Comparison of ENCODE assay signal across 8 cellular contexts in the genomic region with DNA sequence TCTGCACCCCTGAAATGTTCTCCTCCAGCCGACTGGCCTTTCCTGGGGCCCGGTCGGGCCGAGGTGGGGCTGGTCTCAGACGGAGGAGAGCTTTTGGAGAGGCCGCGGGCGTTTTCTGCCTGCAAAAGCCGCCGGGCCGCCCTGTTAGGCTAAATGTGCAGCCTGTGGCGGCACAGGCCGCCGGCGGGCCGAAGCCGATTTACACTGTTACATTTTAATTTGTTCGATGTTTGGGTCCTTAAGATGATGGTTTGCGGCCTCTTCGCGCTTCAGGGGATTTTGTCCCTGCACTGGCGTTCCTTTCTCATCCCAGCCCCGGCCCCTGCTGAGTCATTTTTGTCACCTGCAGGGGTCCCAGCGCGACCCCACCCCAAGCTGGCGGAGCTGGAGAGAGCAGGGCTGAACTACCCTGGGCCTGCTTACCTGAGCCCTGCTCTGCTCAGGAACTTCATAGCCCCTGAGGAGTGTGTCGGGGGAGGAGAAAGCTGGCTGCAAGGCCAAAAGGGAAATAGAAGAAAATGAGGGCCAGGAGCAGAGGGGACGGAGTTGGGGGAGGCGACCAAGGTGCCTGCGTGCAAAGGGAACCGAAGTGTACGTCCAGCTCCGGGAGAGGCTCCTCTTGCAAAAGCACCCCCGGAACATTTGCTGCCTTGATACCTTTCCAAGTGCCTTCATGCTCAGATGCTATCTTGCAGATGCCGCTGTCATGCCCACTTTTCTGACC. TPM values are rescaled to one million over a fixed set of nuclear protein-coding genes. Genes with fewer than 3 reads are reported as not detected.
DNase-seq lines count a peak whose midpoint lies in the region; ATAC-seq, FAIRE-seq and TF ChIP-seq lines count a peak whose summit lies in the region.

No MANE protein-coding gene starts in this region.

- intact Hi-C loops in GM12878 (cut with micrococcal nuclease; ENCODE audit: unreplicated experiment): loop anchor here (5.0 kb wide), 1 partner anchor 84 kb away; a partner anchor contains a TSS

- peaks cover 2% of the 10 kb centered on the region; the same call in 1 of the 2 replicates for H4K20me1 ChIP-seq in GM12878 (ENCODE audit: control insufficient read depth, insufficient read depth)

- peak overlapping the region; percentile 75 for H3K27ac ChIP-seq in GM12878 (ENCODE audit: control insufficient read depth, insufficient read depth)
- peak overlapping the region; percentile 18 to 96 for H3K27ac ChIP-seq in small intestine (ENCODE audit: low read depth in 1 of 2, low read length in 1 of 2)

- H3K79me2 ChIP-seq in GM12878 (ENCODE audit: control insufficient read depth, insufficient read depth, low read length): peaks cover 32% of the 10 kb centered on the region

- H3K4me1 ChIP-seq in GM12878 (ENCODE audit: control insufficient read depth, insufficient read depth, low read length): peaks cover 7% of the 10 kb centered on the region
- H3K4me1 ChIP-seq in small intestine (ENCODE audit: control insufficient read depth in 2 of 2, insufficient read depth in 1 of 2, low read depth in 1 of 2, low read length in 1 of 2): no peaks in the 10 kb centered on the region

- no peaks in the 10 kb centered on the region for H3K9me3 Mint-ChIP-seq in HFFc6
- H3K9me3 Mint-ChIP-seq in immature natural killer cell: peaks cover 0 to 2% (median 0%) of the 10 kb centered on the region in 6 donors

- DNase-seq in G401 (ENCODE audit: low spot score): peak; percentile 52
- no peak for DNase-seq in HFFc6
- DNase-seq in NCI-H82 (lab: John Stamatoyannopoulos, UW): peak; percentile 75
- DNase-seq in GM12878 (ENCODE audit: low read depth, low spot score): no peak
- DNase-seq in immature natural killer cell: peak in 2 of 3 donors; percentile 4 to 12
- no peak for DNase-seq in small intestine
- DNase-seq in NCI-H2081 treated with DMSO at 0.1 percent for 48 hours (lab: John Stamatoyannopoulos, UW): no peak
- no peak for DNase-seq in NCI-H345 (lab: John Stamatoyannopoulos, UW)

- peak overlapping the region; percentile 78 for H2AFZ ChIP-seq in GM12878 (ENCODE audit: control insufficient read depth, low read depth, low read length)

- H3K27ac Mint-ChIP-seq in HFFc6 (peak overlapping the region; percentile 77), immature natural killer cell (peak overlapping the region; percentile 92 to 97 (median 94))

- no peak for TF ChIP-seq POLR2A in GM12878 (IDR thresholded peaks at IDR 0.05; ENCODE audit: low read depth, low read length)

- H3K9me3 ChIP-seq in GM12878 (replicated peaks; ENCODE audit: control insufficient read depth, insufficient read depth, low read length) (no peaks in the 10 kb centered on the region), small intestine (ENCODE audit: control insufficient read depth, low read depth) (no peaks in the 10 kb centered on the region)

- CTCF ChIA-PET in GM12878 (lab: Yijun Ruan, JAX): interaction anchor here (0.9 to 1.9 kb wide), 3 partner anchors 9 to 44 kb away, joined by 3 to 14 read pairs (median 4); no protein-coding TSS in a partner anchor

- no peak for TF ChIP-seq RAD21 in GM12878 (IDR thresholded peaks at IDR 0.05; ENCODE audit: insufficient read depth, low read depth, low read length)

- H3K36me3 Mint-ChIP-seq in HFFc6 (ENCODE audit: low read depth): peaks cover 8% of the 10 kb centered on the region; the same call in 1 of the 2 replicates
- H3K36me3 Mint-ChIP-seq in immature natural killer cell: peaks cover 0 to 6% (median 0%) of the 10 kb centered on the region in 3 donors

- peak overlapping the region; percentile 87 for H3K9ac ChIP-seq in GM12878 (ENCODE audit: control insufficient read depth, insufficient read depth, low read length)

- POLR2A ChIA-PET in GM12878 (lab: Charles Lee): interaction anchor here (1.2 to 2.2 kb wide), 2 partner anchors 12 to 32 kb away, joined by 3 to 6 read pairs; no protein-coding TSS in a partner anchor

- TF ChIP-seq CTCF in HFFc6 (IDR thresholded peaks at IDR 0.05) (no peak), GM12878 (IDR thresholded peaks at IDR 0.05 in 2 of 3, conservative IDR thresholded peaks at IDR 0.05 in 1 of 3; ENCODE audit: control insufficient read depth in 2 of 3, extremely low read depth in 1 of 3, insufficient read depth in 1 of 3, low read depth in 3 of 3, low read length in 3 of 3) (no peak)

- in situ Hi-C loops in G401 (cut with HindIII; ENCODE audit: low sequenced_read_pairs) (no loop called here), GM12878 (cut with MboI) (no loop called here)

- H3K27me3 ChIP-seq in GM12878 (replicated peaks in 1 of 2; ENCODE audit: control insufficient read depth in 2 of 2, insufficient read depth in 2 of 2, low read length in 1 of 2) (peaks cover 0 to 6% of the 10 kb centered on the region in 2 experiments; a peak in 1 of 4 replicates), small intestine (ENCODE audit: control insufficient read depth in 2 of 2, insufficient read depth in 2 of 2, low read length in 2 of 2) (peaks cover 0 to 3% of the 10 kb centered on the region in 2 donors)

- peak overlapping the region; percentile 89 for H3K4me2 ChIP-seq in GM12878 (ENCODE audit: control insufficient read depth, insufficient read depth)

- H3K36me3 ChIP-seq in GM12878 (ENCODE audit: control insufficient read depth in 2 of 2, insufficient read depth in 2 of 2, low read length in 1 of 2) (0 out of 4 replicates have a peak, but pooled peaks cover 0 to 5% of the 10 kb centered on the region in 2 experiments), small intestine (ENCODE audit: control insufficient read depth in 2 of 2, insufficient read depth in 2 of 2, low read length in 2 of 2) (no peaks in the 10 kb centered on the region)

- RAD21 ChIA-PET in GM12878 (lab: Charles Lee; ENCODE audit: unreplicated experiment): interaction anchor here (0.8 to 1.3 kb wide), 2 partner anchors 9 to 12 kb away, joined by 3 to 4 read pairs; no protein-coding TSS in a partner anchor

- TSS peak; percentile 92 for BruUV-seq in GM12878 (replicated peaks; lab: Mats Ljungman, UMichigan)

- H3K4me1 Mint-ChIP-seq in HFFc6 (ENCODE audit: low read depth) (peaks cover 34% of the 10 kb centered on the region), immature natural killer cell (peaks cover 44 to 49% of the 10 kb centered on the region in 2 donors)

- no peak for TF ChIP-seq EP300 in GM12878 (IDR thresholded peaks at IDR 0.05; ENCODE audit: borderline replicate concordance in 1 of 2, control insufficient read depth in 1 of 2, low read depth in 2 of 2, low read length in 2 of 2)

- FAIRE-seq in GM12878 (lab: Jason Lieb, UNC) (no peak), small intestine (lab: Jason Lieb, UNC) (no peak)

- H3K27me3 Mint-ChIP-seq in HFFc6 (ENCODE audit: insufficient read depth): no peaks in the 10 kb centered on the region; the same call in 1 of the 2 replicates
- H3K27me3 Mint-ChIP-seq in immature natural killer cell (ENCODE audit: low read depth in 3 of 3): peaks cover 11 to 31% (median 12%) of the 10 kb centered on the region in 3 donors

- H3K4me3 ChIP-seq in GM12878: peak overlapping the region; percentile 67
- peak overlapping the region in 1 of 2 donors; percentile 91 for H3K4me3 ChIP-seq in small intestine (ENCODE audit: low read depth in 1 of 2, low read length in 2 of 2)

- H3K4me3 Mint-ChIP-seq in HFFc6 (peak overlapping the region; percentile 76), immature natural killer cell (peak overlapping the region; percentile 81 to 99 (median 88))

- 4% methylated on average over 35 of the region's 35 CpGs for WGBS in GM12878 (ENCODE audit: insufficient coverage, insufficient replicate concordance, low lambda C conversion rate, missing lambda C conversion rate)
- 5 to 17% (median 8%) methylated on average over 32 to 35 of the region's 35 CpGs for WGBS in small intestine, 3 donors

- ATAC-seq in GM12878: peak; percentile 12; the same call in 2 of the 3 replicates

- SMC1A ChIA-PET in GM12878 (lab: Charles Lee; ENCODE audit: uncharacterized antibody, unreplicated experiment): interaction anchor here (1.1 to 1.8 kb wide), 2 partner anchors 12 to 19 kb away, joined by 4 to 8 read pairs; no protein-coding TSS in a partner anchor

TF ChIP-seq in GM12878, 131 proteins besides CTCF, POLR2A, EP300 and RAD21:
- 0 out of 2 replicates have a peak, but pooled peaks have one; percentile 16 for TF ChIP-seq IKZF1 (conservative IDR thresholded peaks at IDR 0.05)
- TF ChIP-seq PAX8 (IDR thresholded peaks at IDR 0.05): no peak

RNA-seq across cellular contexts. Expression of a gene that starts 0.9 kb away (rescaled TPM):
- 99.0 and 131 TPM in 2 replicates for total RNA-seq in G401 (2014; rRNA removed; shearing (Covaris generic))
- 100 to 1,000 TPM in 4 of 6 experiments, 10 to 100 TPM in 2; 83.4 to 121 (median 110) TPM for total RNA-seq in HFFc6 (2021; fragmentation: NEBNext Ultra II Directional; extraction: Animal tissue kit (Norgen Biotek cat#: 25700))
- total RNA-seq in GM12878 (2013; cell fraction: nucleolus; rRNA removed): 58.3 and 60.8 TPM in 2 replicates
- total RNA-seq in GM12878 (2014; rRNA removed): 185 and 195 TPM in 2 replicates
- 220 and 226 TPM in 2 replicates for total RNA-seq in GM12878 (2014; rRNA removed; fragmentation: Illumina TruSeq; extraction: Trizol)
- 151 and 167 TPM in 2 replicates for total RNA-seq in GM12878 (2021)
- polyA plus RNA-seq in GM12878 (2011; ENCODE audit: low read depth): 94.1 TPM
- polyA plus RNA-seq in GM12878 (2011; rRNA removed): 274 and 374 TPM in 2 replicates
- 206 and 245 TPM in 2 replicates for polyA plus RNA-seq in GM12878 (2011; cell fraction: cytosol; rRNA removed)
- 201 and 203 TPM in 2 replicates for polyA plus RNA-seq in GM12878 (2011; cell fraction: nucleus; rRNA removed)
- 111 and 128 TPM in 2 replicates for polyA plus RNA-seq in GM12878 (2012)
- polyA plus RNA-seq in GM12878 (2014; fragmentation: Illumina TruSeq; extraction: Trizol): 203 and 272 TPM in 2 replicates
- 100 to 1,000 TPM in 1 of 2 experiments, 10 to 100 TPM in 1; 95.3 to 155 TPM for polyA plus RNA-seq in GM12878 (2014; fragmentation: Nextera tagmentation; extraction: Ambion mirVana)
- 149 and 170 TPM in 2 replicates for polyA plus RNA-seq in GM12878 (2014; rRNA removed)
- polyA plus RNA-seq in GM12878 (2016; fragmentation: Nextera tagmentation; extraction: Ambion mirVana): 100 to 1,000 TPM; 244 to 277 TPM
- 191 and 251 TPM in 2 replicates for polyA minus RNA-seq in GM12878 (2011; rRNA and poly(A)+ RNA removed)
- 66.4 and 73.4 TPM in 2 replicates for polyA minus RNA-seq in GM12878 (2011; cell fraction: cytosol; rRNA and poly(A)+ RNA removed)
- polyA minus RNA-seq in GM12878 (2011; cell fraction: nucleus; rRNA and poly(A)+ RNA removed): 31.8 and 55.2 TPM in 2 replicates
- 100 to 1,000 TPM; 166 to 243 (median 199) TPM for polyA plus RNA-seq in immature natural killer cell
- 100 to 1,000 TPM in 1 of 3 donors, 10 to 100 TPM in 2; 50.5 to 113 (median 65.7) TPM for polyA plus RNA-seq in small intestine

Comparison
In these comparisons a context has a peak if more than half of its experiments do, and no peak if none do; other contexts are left out.
1. DNase-seq: peak in G401 (single experiment), NCI-H82 (single experiment) and immature natural killer cell (2 of 3); none in HFFc6 (single experiment), GM12878 (single experiment), small intestine (single experiment), NCI-H2081 treated with DMSO at 0.1 percent for 48 hours (single experiment) and NCI-H345 (single experiment).